9 cellular contexts compared by ENCODE assay signal in genomic region chr17:40307001-40307690, GRCh38. TPM values are rescaled to one million over a fixed set of nuclear protein-coding genes. Genes with fewer than 3 reads are reported as not detected.
DNase-seq lines count a peak whose midpoint lies in the region; ATAC-seq and TF ChIP-seq lines count a peak whose summit lies in the region.
"Had no signal": no experiment of that assay in that cellular context is flagged by ENCODE, and none has a peak within 500 bp of the region (broad histone marks: within the 10 kb centered on the region; RNA-seq: fewer than 3 reads in every experiment).

No MANE protein-coding gene starts in this region.

- WGBS in prostate gland: 23% methylated on average over 10 of the region's 10 CpGs

- no peaks in the 10 kb centered on the region for H3K9me3 ChIP-seq in prostate gland

- DNase-seq in GM10266 (ENCODE audit: extremely low spot score) (peak; percentile 12), NCI-H446 treated with DMSO at 0.1 percent for 48 hours (lab: John Stamatoyannopoulos, UW) (peak; percentile 74), epithelial cell of esophagus (ENCODE audit: low read depth) (peak; percentile 55), prostate gland (ENCODE audit: low spot score) (no peak), superior temporal gyrus (ENCODE audit: extremely low spot score) (no peak)
- no peak for DNase-seq in activated CD4-positive, alpha-beta T cell treated with anti-CD3 and anti-CD28 coated beads, Interleukin-2, amount 50 U/mL, for 4 hours

- H3K4me3 ChIP-seq in epithelial cell of esophagus (ENCODE audit: low read length) (no peak overlapping the region), prostate gland (no peak overlapping the region)

- no peak for TF ChIP-seq CTCF in GM10266 (IDR thresholded peaks at IDR 0.05; ENCODE audit: control insufficient read depth, insufficient read depth, low read depth, missing control alignments)
- TF ChIP-seq CTCF in epithelial cell of esophagus (IDR thresholded peaks at IDR 0.05; ENCODE audit: insufficient read depth, low read depth, low read length, missing control alignments): no peak
- no peak for TF ChIP-seq CTCF in prostate gland (IDR thresholded peaks at IDR 0.05)

- H3K36me3 ChIP-seq in prostate gland: no peaks in the 10 kb centered on the region

- ATAC-seq in HG03045 (IDR thresholded peaks at IDR 0.05; ENCODE audit: unreplicated experiment): no peak
- ATAC-seq in HG03378 (IDR thresholded peaks at IDR 0.05; ENCODE audit: unreplicated experiment): no peak

- peaks cover 28% of the 10 kb centered on the region for H3K4me1 ChIP-seq in prostate gland (replicated peaks)

- intact Hi-C loops in prostate gland (cut with DNase I): no loop called here

- H3K27me3 ChIP-seq in prostate gland (replicated peaks; ENCODE audit: insufficient read depth): no peaks in the 10 kb centered on the region

- H3K27ac ChIP-seq in prostate gland: peak overlapping the region; percentile 43 to 58

- TF ChIP-seq POLR2A in prostate gland (IDR thresholded peaks at IDR 0.05): no peak

RNA-seq across cellular contexts. Expression of gene RARA, which starts 1.8 kb away (rescaled TPM):
- 10 to 100 TPM; 24.4 to 70.6 TPM for total RNA-seq in prostate gland

RNA-seq across cellular contexts. Expression of gene CDC6, which starts 19.5 kb away (rescaled TPM):
- total RNA-seq in prostate gland: 10 to 100 TPM in 1 of 2 donors, 1 to 10 TPM in 1; 2.1 to 10.3 TPM

RNA-seq across cellular contexts. Expression of gene GJD3, which starts 57.4 kb away (rescaled TPM):
- 1 to 10 TPM in 1 of 2 donors, under 1 TPM in 1; 0.82 to 5.3 TPM for total RNA-seq in prostate gland
- total RNA-seq: lower leg skin had no signal

Comparison
In these comparisons a context has a peak if more than half of its experiments do, and no peak if none do; other contexts are left out.
1. DNase-seq: peak in GM10266 (single experiment), NCI-H446 treated with DMSO at 0.1 percent for 48 hours (single experiment) and epithelial cell of esophagus (single experiment); none in prostate gland (single experiment), superior temporal gyrus (single experiment) and activated CD4-positive, alpha-beta T cell treated with anti-CD3 and anti-CD28 coated beads, Interleukin-2, amount 50 U/mL, for 4 hours (0 of 2).